Comparison of ENCODE assay signal across 15 cellular contexts in the genomic region with DNA sequence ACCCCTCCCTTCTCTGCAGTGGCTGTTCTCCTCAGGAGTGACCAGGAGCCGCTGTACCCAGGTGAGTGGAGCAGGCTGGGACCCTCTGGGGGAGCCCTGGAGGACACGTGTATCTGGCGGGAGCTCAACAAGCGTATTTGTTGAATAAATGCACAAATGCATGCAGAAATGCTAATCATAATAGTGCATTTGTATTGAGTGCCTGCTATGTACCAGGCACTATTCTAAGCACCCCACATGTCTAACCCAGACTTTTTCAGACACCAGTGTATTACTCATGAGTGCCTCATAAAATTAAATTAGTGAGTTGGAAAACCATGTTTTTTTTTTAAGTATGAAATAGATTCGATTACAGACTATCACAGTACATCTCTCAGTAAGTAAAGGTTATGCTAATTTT. TPM values are rescaled to one million over a fixed set of nuclear protein-coding genes. Genes with fewer than 3 reads are reported as not detected.
"Had no signal": no experiment of that assay in that cellular context is flagged by ENCODE, and none has a peak within 500 bp of the region (broad histone marks: within the 10 kb centered on the region; RNA-seq: fewer than 3 reads in every experiment).

No MANE protein-coding gene starts in this region.

- ATAC-seq: activated T-cell treated with anti-CD3 and anti-CD28 coated beads, Interleukin-2, amount 50 U/mL, for 4 hours; stimulated activated effector memory CD8-positive, alpha-beta T cell treated with anti-CD3 and anti-CD28 coated beads, Interleukin-12 subunit alpha, Interleukin-12 subunit beta, amount 100 ng/mL, for 72 hours; T-helper 17 cell had no signal

- H3K36me3 ChIP-seq: breast epithelium, esophagus muscularis mucosa, ovary had no signal

- H3K4me3 ChIP-seq: breast epithelium, esophagus muscularis mucosa, ovary, smooth muscle cell had no signal

- H3K27ac ChIP-seq: esophagus muscularis mucosa, ovary had no signal

- H3K36me3 Mint-ChIP-seq: activated naive CD8-positive, alpha-beta T cell treated with anti-CD3 and anti-CD28 coated beads for 36 hours; stimulated activated effector memory CD8-positive, alpha-beta T cell treated with anti-CD3 and anti-CD28 coated beads, Interleukin-12 subunit alpha, Interleukin-12 subunit beta, amount 100 ng/mL, for 72 hours had no signal

- H3K4me1 ChIP-seq: breast epithelium had no signal

- H3K9me3 Mint-ChIP-seq: activated naive CD8-positive, alpha-beta T cell treated with anti-CD3 and anti-CD28 coated beads for 36 hours; activated T-cell treated with anti-CD3 and anti-CD28 coated beads, Interleukin-2, amount 50 U/mL, for 4 hours; stimulated activated effector memory CD8-positive, alpha-beta T cell treated with anti-CD3 and anti-CD28 coated beads, Interleukin-12 subunit alpha, Interleukin-12 subunit beta, amount 100 ng/mL, for 72 hours had no signal

- H3K4me2 ChIP-seq: smooth muscle cell had no signal

- H3K9me3 ChIP-seq: breast epithelium, esophagus muscularis mucosa, ovary had no signal

- H3K27ac Mint-ChIP-seq: activated naive CD8-positive, alpha-beta T cell treated with anti-CD3 and anti-CD28 coated beads for 36 hours; stimulated activated effector memory CD8-positive, alpha-beta T cell treated with anti-CD3 and anti-CD28 coated beads, Interleukin-12 subunit alpha, Interleukin-12 subunit beta, amount 100 ng/mL, for 72 hours; T-helper 17 cell had no signal

- H3K27me3 ChIP-seq: breast epithelium, ovary had no signal

- DNase-seq: activated CD4-positive, alpha-beta T cell treated with anti-CD3 and anti-CD28 coated beads, Interleukin-2, amount 50 U/mL, for 4 hours; activated CD4-positive, CD25-positive, alpha-beta regulatory T cell treated with anti-CD3 and anti-CD28 coated beads, Interleukin-2, amount 50 U/mL, for 72 hours; activated gamma-delta T cell; activated naive CD8-positive, alpha-beta T cell treated with anti-CD3 and anti-CD28 coated beads for 36 hours; activated T-cell treated with anti-CD3 and anti-CD28 coated beads, Interleukin-2, amount 50 U/mL, for 4 hours; mesendoderm; retina; T-helper 17 cell; trophoblast cell had no signal

- H3K4me3 Mint-ChIP-seq: activated naive CD8-positive, alpha-beta T cell treated with anti-CD3 and anti-CD28 coated beads for 36 hours; activated T-cell treated with anti-CD3 and anti-CD28 coated beads, Interleukin-2, amount 50 U/mL, for 4 hours; stimulated activated effector memory CD8-positive, alpha-beta T cell treated with anti-CD3 and anti-CD28 coated beads, Interleukin-12 subunit alpha, Interleukin-12 subunit beta, amount 100 ng/mL, for 72 hours; T-helper 17 cell had no signal

RNA-seq across cellular contexts. Expression of a gene that starts 7.9 kb away (rescaled TPM):
- total RNA-seq: fibroblast of villous mesenchyme had no signal
